In the genomic region with DNA sequence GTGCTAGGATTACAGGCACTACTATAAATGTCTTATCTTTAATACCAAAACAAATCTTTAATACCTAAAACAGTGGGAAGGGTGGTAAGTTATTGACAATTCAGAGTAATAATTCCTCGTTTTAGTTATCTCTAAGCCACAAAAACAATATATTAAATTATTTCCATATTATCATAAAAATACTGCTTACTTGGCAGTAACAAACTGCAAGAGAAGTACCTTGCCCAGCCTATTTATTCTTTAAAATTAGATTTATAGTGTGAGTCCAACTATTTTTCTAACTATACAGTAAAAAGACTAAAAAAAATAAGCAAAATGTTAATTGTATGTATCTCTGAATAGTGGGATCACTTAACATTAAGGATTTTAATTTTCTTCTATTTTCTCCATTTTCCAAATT, we compare ENCODE assay signal across 36 cellular contexts.
"Had no signal": no experiment of that assay in that cellular context is flagged by ENCODE, and none has a peak within 500 bp of the region (broad histone marks: within the 10 kb centered on the region; RNA-seq: fewer than 3 reads in every experiment).

No MANE protein-coding gene starts in this region.

- H3K27me3 ChIP-seq: MG63 had no signal

- DNase-seq: Karpas-422, Kasumi-1, MG63, MM.1S, MV-4-11, NCI-H1048, NCI-H1092, NCI-H1092 treated with DMSO at 0.1 percent for 48 hours, NCI-H1105, NCI-H1105 treated with DMSO at 0.1 percent for 48 hours, NCI-H1417, NCI-H1417 treated with DMSO at 0.1 percent for 48 hours, NCI-H1436, NCI-H1436 treated with DMSO at 0.1 percent for 48 hours, NCI-H146, NCI-H1694, NCI-H1694 treated with DMSO at 0.1 percent for 48 hours, NCI-H187, NCI-H187 treated with DMSO at 0.1 percent for 48 hours, NCI-H1930, NCI-H2029, NCI-H2029 treated with DMSO at 0.1 percent for 48 hours, NCI-H2081, NCI-H2081 treated with DMSO at 0.1 percent for 48 hours, NCI-H2107, NCI-H2171, NCI-H2171 treated with DMSO at 0.1 percent for 48 hours, NCI-H2227 treated with DMSO at 0.1 percent for 48 hours, NCI-H226, NCI-H345, NCI-H446, NCI-H446 treated with DMSO at 0.1 percent for 48 hours, NCI-H510A, NCI-H510A treated with DMSO at 0.1 percent for 48 hours, NCI-H524, NCI-H524 treated with DMSO at 0.1 percent for 48 hours had no signal

- H3K9me3 ChIP-seq: MG63 had no signal

- H3K36me3 ChIP-seq: MG63 had no signal

- H3K4me3 ChIP-seq: MG63 had no signal
